In genomic region chr12:120367252-120367923, GRCh38 we compare ENCODE assay signal across 8 cellular contexts. TPM values are rescaled to one million over a fixed set of nuclear protein-coding genes. Genes with fewer than 3 reads are reported as not detected.
DNase-seq lines count a peak whose midpoint lies in the region; ATAC-seq, FAIRE-seq and TF ChIP-seq lines count a peak whose summit lies in the region.

No MANE protein-coding gene starts in this region.

- peaks cover 7% of the 10 kb centered on the region for H3K4me1 Mint-ChIP-seq in MCF 10A (ENCODE audit: insufficient read depth, unreplicated experiment)

- no peaks in the 10 kb centered on the region for H4K20me1 ChIP-seq in KMS-11 (ENCODE audit: insufficient read depth)

- ATAC-seq in mucosa of descending colon = no peak
- ATAC-seq in HG02571 (IDR thresholded peaks at IDR 0.05; ENCODE audit: unreplicated experiment) = no peak

- TF ChIP-seq CTCF in D721Med (IDR thresholded peaks at IDR 0.05; ENCODE audit: insufficient read depth, missing control alignments) = peak; percentile 82
- TF ChIP-seq CTCF in KMS-11 (conservative IDR thresholded peaks at IDR 0.05; ENCODE audit: low read depth, low read length) = peak; percentile 35
- peak; percentile 17 for TF ChIP-seq CTCF in MCF 10A (IDR thresholded peaks at IDR 0.05; ENCODE audit: unreplicated experiment)
- TF ChIP-seq CTCF in mucosa of descending colon (IDR thresholded peaks at IDR 0.05) = no peak

- H3K4me1 ChIP-seq in KMS-11 (ENCODE audit: low read depth, poor library complexity, severe bottlenecking) (no peaks in the 10 kb centered on the region), mucosa of descending colon (ENCODE audit: low read depth) (peaks cover 38% of the 10 kb centered on the region)

- no peaks in the 10 kb centered on the region for H3K9me3 ChIP-seq in mucosa of descending colon

- no peak for DNase-seq in D721Med (ENCODE audit: insufficient read length, low spot score)
- DNase-seq in MCF 10A (ENCODE audit: unreplicated experiment) = no peak
- DNase-seq in mucosa of descending colon = peak in 2 of 3 donors; percentile 49 to 51
- DNase-seq in effector CD4-positive, alpha-beta T cell = no peak
- DNase-seq in AG08396 (ENCODE audit: low spot score) = no peak
- DNase-seq in SHP77 (lab: John Stamatoyannopoulos, UW) = no peak

- no peaks in the 10 kb centered on the region for H3K36me3 Mint-ChIP-seq in MCF 10A (ENCODE audit: insufficient read depth, unreplicated experiment)

- H3K9me3 Mint-ChIP-seq in MCF 10A (ENCODE audit: unreplicated experiment) = no peaks in the 10 kb centered on the region

- FAIRE-seq in D721Med (lab: Jason Lieb, UNC) = no peak

- H3K27me3 ChIP-seq in KMS-11 (ENCODE audit: insufficient read depth, low read depth) = peaks cover 28% of the 10 kb centered on the region

- H3K27ac ChIP-seq in KMS-11 = no peak overlapping the region

- CTCF ChIA-PET in MCF 10A (lab: Yijun Ruan, JAX) = interaction anchor here (0.6 to 4.2 kb wide), 5 partner anchors 9 to 99 kb away, joined by 3 to 33 read pairs (median 4); no protein-coding TSS in a partner anchor

- peak overlapping the region; percentile 19 for H3K4me3 Mint-ChIP-seq in MCF 10A (ENCODE audit: unreplicated experiment)

- H3K36me3 ChIP-seq in KMS-11 (ENCODE audit: insufficient read depth) = no peaks in the 10 kb centered on the region
- no peaks in the 10 kb centered on the region for H3K36me3 ChIP-seq in mucosa of descending colon (ENCODE audit: low read depth)

- no TSS peak for BruUV-seq in MCF 10A (replicated peaks; lab: Mats Ljungman, UMichigan)

- intact Hi-C loops in MCF 10A (cut with micrococcal nuclease) (no loop called here), mucosa of descending colon (cut with DNase I, micrococcal nuclease) (no loop called here)

- H3K27ac Mint-ChIP-seq in MCF 10A (ENCODE audit: low read depth, unreplicated experiment) = no peak overlapping the region

- H3K79me2 ChIP-seq in KMS-11 (ENCODE audit: insufficient read depth, low read depth) = no peaks in the 10 kb centered on the region

- H3K9ac ChIP-seq in KMS-11 = no peak overlapping the region

- H3K27me3 Mint-ChIP-seq in MCF 10A (ENCODE audit: insufficient read depth, unreplicated experiment) = peaks cover 54% of the 10 kb centered on the region

- no peak overlapping the region for H3K4me2 ChIP-seq in KMS-11

- POLR2A ChIA-PET in MCF 10A (lab: Yijun Ruan, JAX) = interaction anchor here (0.6 kb wide), 1 partner anchor 71 kb away, joined by 3 read pairs; no protein-coding TSS in a partner anchor

- H3K4me3 ChIP-seq in KMS-11 (IDR thresholded peaks at IDR 0.05; ENCODE audit: insufficient read depth, low read depth, low read length) = no peak overlapping the region
- no peak overlapping the region for H3K4me3 ChIP-seq in mucosa of descending colon

- no peak overlapping the region for H2AFZ ChIP-seq in KMS-11 (ENCODE audit: low read depth)

RNA-seq across cellular contexts. Expression of gene MSI1, which starts 1.6 kb away (rescaled TPM):
- not detected in 2 replicates for total RNA-seq in MCF 10A (2022)
- 1 to 10 TPM; 3.7 to 6.3 (median 3.8) TPM for total RNA-seq in mucosa of descending colon

RNA-seq across cellular contexts. Expression of gene PLA2G1B, which starts 39.8 kb away (rescaled TPM):
- total RNA-seq in MCF 10A (2022) (not detected in 2 replicates), mucosa of descending colon (not detected)

Comparison
In these comparisons a context has a peak if more than half of its experiments do, and no peak if none do; other contexts are left out.
1. DNase-seq: peak in mucosa of descending colon (2 of 3); none in D721Med (single experiment), MCF 10A (single experiment), effector CD4-positive, alpha-beta T cell (single experiment), AG08396 (single experiment) and SHP77 (0 of 2).